ENCODE assay signal across 8 cellular contexts in genomic region chr5:138573949-138574670, GRCh38. TPM values are rescaled to one million over a fixed set of nuclear protein-coding genes. Genes with fewer than 3 reads are reported as not detected.
DNase-seq lines count a peak whose midpoint lies in the region; ATAC-seq and TF ChIP-seq lines count a peak whose summit lies in the region.

No MANE protein-coding gene starts in this region.

- H3K4me3 Mint-ChIP-seq in chondrocyte (ENCODE audit: unreplicated experiment): peak overlapping the region; percentile 92

- in situ Hi-C loops in KBM-7 (cut with MboI; ENCODE audit: low pct_unique_long_range_greater_than_20kb, low sequenced_read_pairs): no loop called here

- POLR2A ChIA-PET in AG04450 (lab: Yijun Ruan, JAX): interaction anchor here (1.6 kb wide), 1 partner anchor 8 kb away, joined by 6 read pairs; no protein-coding TSS in a partner anchor

- DNase-seq in AG04450 (ENCODE audit: low read depth, low spot score): no peak
- DNase-seq in KBM-7: peak; percentile 24
- no peak for DNase-seq in chondrocyte (ENCODE audit: low spot score)
- DNase-seq in ecto neural progenitor cell (ENCODE audit: low spot score): no peak

- no peaks in the 10 kb centered on the region for H3K27me3 Mint-ChIP-seq in chondrocyte (ENCODE audit: low read depth)

- H3K27me3 ChIP-seq in AG04450 (ENCODE audit: control insufficient read depth, insufficient read depth, low read length) (no peaks in the 10 kb centered on the region), muscle layer of colon (ENCODE audit: control insufficient read depth in 1 of 2, insufficient read depth in 2 of 2, low read length in 2 of 2) (no peaks in the 10 kb centered on the region)

- H3K36me3 Mint-ChIP-seq in chondrocyte (ENCODE audit: low read depth): peaks cover 29% of the 10 kb centered on the region

- CTCF ChIA-PET in AG04450 (lab: Charles Lee): interaction anchor here (0.5 to 0.6 kb wide), 2 partner anchors 33 to 252 kb away, joined by 3 to 4 read pairs; no protein-coding TSS in a partner anchor

- peaks cover 46% of the 10 kb centered on the region for H3K4me1 Mint-ChIP-seq in chondrocyte (ENCODE audit: low read depth)

- H3K4me3 ChIP-seq in AG04450 (ENCODE audit: low read depth, low read length): peak overlapping the region; percentile 93
- peak overlapping the region; percentile 51 to 100 for H3K4me3 ChIP-seq in muscle layer of colon (ENCODE audit: low read depth in 1 of 2, low read length in 2 of 2)

- H3K4me1 ChIP-seq in muscle layer of colon (ENCODE audit: insufficient read depth, low read length): peaks cover 15% of the 10 kb centered on the region

- H3K9me3 Mint-ChIP-seq in chondrocyte (ENCODE audit: low read depth): no peaks in the 10 kb centered on the region

- peak overlapping the region; percentile 100 for H3K27ac Mint-ChIP-seq in chondrocyte (ENCODE audit: unreplicated experiment)

- H3K9ac ChIP-seq in muscle layer of colon (ENCODE audit: low read length): peak overlapping the region; percentile 100

- no peak for ATAC-seq in GM21529 (IDR thresholded peaks at IDR 0.05; ENCODE audit: unreplicated experiment)
- ATAC-seq in HG03196 (IDR thresholded peaks at IDR 0.05; ENCODE audit: unreplicated experiment): no peak
- ATAC-seq in HG03045 (IDR thresholded peaks at IDR 0.05; ENCODE audit: unreplicated experiment): no peak

- no peak for TF ChIP-seq CTCF in AG04450 (IDR thresholded peaks at IDR 0.05; ENCODE audit: low read depth, low read length)
- no peak for TF ChIP-seq CTCF in chondrocyte (IDR thresholded peaks at IDR 0.05)

- H3K9me3 ChIP-seq in AG04450 (ENCODE audit: control insufficient read depth, insufficient read depth, low read length) (peaks cover 8% of the 10 kb centered on the region; the same call in 1 of the 2 replicates), muscle layer of colon (ENCODE audit: low read length) (no peaks in the 10 kb centered on the region)

- H3K27ac ChIP-seq in AG04450 (ENCODE audit: low read depth, low read length) (peak overlapping the region; percentile 100), muscle layer of colon (ENCODE audit: low read depth, low read length) (no peak overlapping the region)

- H3K36me3 ChIP-seq in muscle layer of colon (ENCODE audit: insufficient read depth, low read length): peaks cover 44% of the 10 kb centered on the region

RNA-seq across cellular contexts. Expression of gene HSPA9, which starts 1.1 kb away (rescaled TPM):
- 194 and 207 TPM in 2 replicates for polyA plus RNA-seq in AG04450 (2011; rRNA removed)
- 222 and 266 TPM in 2 replicates for polyA minus RNA-seq in AG04450 (2011; rRNA and poly(A)+ RNA removed)
- 164 to 241 TPM (median 237 TPM) in 3 replicates for total RNA-seq in chondrocyte

RNA-seq across cellular contexts. Expression of gene ETF1, which starts 31.1 kb away (rescaled TPM):
- polyA plus RNA-seq in AG04450 (2011; rRNA removed): 85.3 and 107 TPM in 2 replicates
- 55.5 and 80.5 TPM in 2 replicates for polyA minus RNA-seq in AG04450 (2011; rRNA and poly(A)+ RNA removed)
- 85.2 to 92.1 TPM (median 88.6 TPM) in 3 replicates for total RNA-seq in chondrocyte
